Comparison of ENCODE assay signal across 8 cellular contexts in the genomic region with DNA sequence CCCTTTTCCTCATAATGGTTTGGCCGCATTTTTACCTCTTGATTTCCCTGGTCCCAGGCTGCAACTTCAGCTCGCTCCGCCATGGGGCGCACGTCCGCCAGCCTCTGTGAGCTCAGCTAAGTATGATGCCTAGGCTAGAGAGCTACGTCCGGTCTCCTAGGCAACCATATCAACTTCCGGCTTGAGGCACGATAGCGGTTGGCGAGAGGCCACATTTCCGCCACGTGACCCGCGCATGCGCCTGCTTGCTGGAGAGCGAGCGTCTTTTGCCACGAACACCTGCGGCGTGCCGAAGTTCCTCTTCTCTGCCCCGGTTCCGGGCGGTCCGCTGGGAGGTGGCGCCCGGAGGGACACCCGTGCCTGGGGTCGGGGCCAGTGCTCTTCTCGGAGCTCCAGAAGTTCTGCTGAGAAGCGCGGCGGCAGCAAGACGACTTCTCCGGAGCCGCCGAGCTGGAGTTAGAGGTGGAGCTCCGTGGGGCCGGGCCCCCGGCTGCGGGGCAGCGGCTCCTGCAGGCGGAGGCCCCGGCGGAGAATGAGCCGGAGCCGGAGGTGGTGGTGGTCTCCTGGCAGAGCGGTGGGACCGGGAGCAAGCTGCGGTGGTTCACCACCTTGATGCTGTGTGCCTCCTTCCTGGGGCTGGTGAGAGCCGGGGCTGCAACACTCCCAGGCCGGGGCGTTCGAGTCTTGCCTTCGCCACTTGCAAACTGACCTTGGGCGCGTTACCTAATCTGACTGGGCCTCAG.
DNase-seq lines count a peak whose midpoint lies in the region; ATAC-seq, FAIRE-seq and TF ChIP-seq lines count a peak whose summit lies in the region.

No MANE protein-coding gene starts in this region.

- H3K36me3 Mint-ChIP-seq in activated CD4-positive, alpha-beta T cell treated with anti-CD3 and anti-CD28 coated beads, Interleukin-2, amount 10 ng/mL, durations not matched to agents 7 days and 5 days (ENCODE audit: low read depth) = peaks cover 12% of the 10 kb centered on the region

- peaks cover 16% of the 10 kb centered on the region for H3K79me2 ChIP-seq in HepG2 (ENCODE audit: insufficient read depth, low read length)

- H3K9me3 ChIP-seq in HepG2 (ENCODE audit: low read length) = no peaks in the 10 kb centered on the region

- peak in 1 of 2 experiments; percentile 33; a peak in 1 of 4 replicates for TF ChIP-seq EP300 in HepG2 (IDR thresholded peaks at IDR 0.05; ENCODE audit: low read depth in 2 of 2, low read length in 2 of 2)
- TF ChIP-seq EP300 in HepG2 (CRISPR knock-in tag; IDR thresholded peaks at IDR 0.05; ENCODE audit: borderline replicate concordance) = peak; percentile 68

- peak overlapping the region; percentile 71 to 89 (median 86) for H3K4me3 ChIP-seq in HepG2 (replicated peaks in 1 of 3; ENCODE audit: insufficient read depth in 1 of 3, low read depth in 2 of 3, low read length in 3 of 3)

- peaks cover 4% of the 10 kb centered on the region for H3K27me3 Mint-ChIP-seq in activated CD4-positive, alpha-beta T cell treated with anti-CD3 and anti-CD28 coated beads, Interleukin-2, amount 10 ng/mL, durations not matched to agents 7 days and 5 days

- H3K4me1 ChIP-seq in HepG2 (ENCODE audit: insufficient read depth, low read length) = peaks cover 45% of the 10 kb centered on the region

- H3K27ac ChIP-seq in C4-2B (peak overlapping the region; percentile 74), HepG2 (ENCODE audit: extremely low read length, insufficient read depth, low read length) (peak overlapping the region; percentile 92)

- H3K4me3 Mint-ChIP-seq in activated CD4-positive, alpha-beta T cell treated with anti-CD3 and anti-CD28 coated beads, Interleukin-2, amount 10 ng/mL, durations not matched to agents 7 days and 5 days = peak overlapping the region; percentile 68

- CTCF ChIA-PET in activated CD4-positive, alpha-beta T cell treated with anti-CD3 and anti-CD28 coated beads, Interleukin-2, amount 10 ng/mL, durations not matched to agents 7 days and 5 days (lab: Charles Lee) = interaction anchor here (0.5 to 2.1 kb wide), 64 partner anchors 9 to 904 kb away, joined by 3 to 27 read pairs (median 4); a partner anchor contains a TSS
- CTCF ChIA-PET in HepG2 (lab: Yijun Ruan, JAX; ENCODE audit: low intra/inter-chr PET ratio, low total read pairs) = interaction anchor here (0.7 to 1.2 kb wide), 2 partner anchors 384 to 784 kb away, joined by 3 to 4 read pairs; no protein-coding TSS in a partner anchor

- H4K20me1 ChIP-seq in HepG2 (ENCODE audit: insufficient read depth, low read length) = no peaks in the 10 kb centered on the region

- POLR2A ChIA-PET in activated CD4-positive, alpha-beta T cell treated with anti-CD3 and anti-CD28 coated beads, Interleukin-2, amount 10 ng/mL, durations not matched to agents 7 days and 5 days (lab: Charles Lee) = interaction anchor here (0.5 to 1.2 kb wide), 5 partner anchors 80 to 276 kb away, joined by 3 to 4 read pairs (median 4); no protein-coding TSS in a partner anchor
- POLR2A ChIA-PET in HepG2 (lab: Yijun Ruan, JAX) = interaction anchor here (0.8 to 1.7 kb wide), 12 partner anchors 14 to 444 kb away, joined by 3 to 20 read pairs (median 4); a partner anchor contains a TSS

- intact Hi-C loops in HepG2 (cut with micrococcal nuclease; ENCODE audit: unreplicated experiment) = loop anchor here (1.0 to 5.0 kb wide), 2 partner anchors 172 to 383 kb away; a partner anchor contains a TSS

- TSS peak; percentile 65 for BruUV-seq in HepG2 (replicated peaks; lab: Mats Ljungman, UMichigan)

- H3K27ac Mint-ChIP-seq in activated CD4-positive, alpha-beta T cell treated with anti-CD3 and anti-CD28 coated beads, Interleukin-2, amount 10 ng/mL, durations not matched to agents 7 days and 5 days = peak overlapping the region; percentile 87

- TF ChIP-seq RAD21 in HepG2 (CRISPR knock-in tag; IDR thresholded peaks at IDR 0.05) = peak; percentile 84

- peak; percentile 74 for FAIRE-seq in HepG2 (lab: Jason Lieb, UNC)

- H3K4me1 Mint-ChIP-seq in activated CD4-positive, alpha-beta T cell treated with anti-CD3 and anti-CD28 coated beads, Interleukin-2, amount 10 ng/mL, durations not matched to agents 7 days and 5 days = peaks cover 33% of the 10 kb centered on the region

- DNase-seq in NCI-H526 (lab: John Stamatoyannopoulos, UW) = peak; percentile 99
- peak; percentile 99 for DNase-seq in activated CD4-positive, alpha-beta T cell treated with anti-CD3 and anti-CD28 coated beads, Interleukin-2, amount 10 ng/mL, durations not matched to agents 7 days and 5 days
- DNase-seq in dermis blood vessel endothelial cell = peak; percentile 100
- peak; percentile 98 for DNase-seq in HepG2 (ENCODE audit: low spot score)
- DNase-seq in stimulated activated CD4-positive, alpha-beta T cell treated with anti-CD3 and anti-CD28 coated beads, Interleukin-4, amount 100 ng/mL, for 1 hour = peak; percentile 99

- 0% methylated on average over 31 of the region's 59 CpGs for WGBS in HepG2 (ENCODE audit: low lambda C conversion rate)

- ATAC-seq in GM19324 (IDR thresholded peaks at IDR 0.05; ENCODE audit: low FRiP score, unreplicated experiment) (peak; percentile 99), HG03469 (IDR thresholded peaks at IDR 0.05; ENCODE audit: unreplicated experiment) (peak; percentile 98), HepG2 (peak; percentile 95)

- peaks cover 0 to 13% of the 10 kb centered on the region in 2 experiments; a peak in 1 of 5 replicates for H3K36me3 ChIP-seq in HepG2 (replicated peaks in 1 of 2; ENCODE audit: control insufficient read depth in 1 of 2, insufficient read depth in 2 of 2, low read length in 2 of 2)

- peak overlapping the region; percentile 88 for H3K4me2 ChIP-seq in HepG2 (ENCODE audit: low read depth, low read length)

- peak overlapping the region; percentile 86 for H3K9ac ChIP-seq in HepG2 (ENCODE audit: insufficient read depth, low read depth, low read length)

- TF ChIP-seq CTCF in C4-2B (conservative IDR thresholded peaks at IDR 0.05) = peak; percentile 94
- peak; percentile 98 for TF ChIP-seq CTCF in HepG2 (CRISPR knock-in tag; IDR thresholded peaks at IDR 0.05)

- TF ChIP-seq POLR2A in HepG2 (IDR thresholded peaks at IDR 0.05; ENCODE audit: insufficient read depth in 1 of 2, low read depth in 2 of 2, low read length in 2 of 2) = peak; percentile 69 to 91

- H3K27me3 ChIP-seq in HepG2 (ENCODE audit: control insufficient read depth in 1 of 2, insufficient read depth in 2 of 2, low read length in 2 of 2) = no peaks in the 10 kb centered on the region

- no peaks in the 10 kb centered on the region for H3K9me3 Mint-ChIP-seq in activated CD4-positive, alpha-beta T cell treated with anti-CD3 and anti-CD28 coated beads, Interleukin-2, amount 10 ng/mL, durations not matched to agents 7 days and 5 days

- in situ Hi-C loops in HepG2 (cut with HindIII; ENCODE audit: extremely low pct_ligation_motif_present, low pct_unique_long_range_greater_than_20kb) = no loop called here

- H2AFZ ChIP-seq in HepG2 (ENCODE audit: low read length) = peak overlapping the region; percentile 98

TF ChIP-seq in HepG2, 621 proteins besides CTCF, POLR2A, EP300 and RAD21 (continues in another document):
- TF ChIP-seq, protein P1, sequence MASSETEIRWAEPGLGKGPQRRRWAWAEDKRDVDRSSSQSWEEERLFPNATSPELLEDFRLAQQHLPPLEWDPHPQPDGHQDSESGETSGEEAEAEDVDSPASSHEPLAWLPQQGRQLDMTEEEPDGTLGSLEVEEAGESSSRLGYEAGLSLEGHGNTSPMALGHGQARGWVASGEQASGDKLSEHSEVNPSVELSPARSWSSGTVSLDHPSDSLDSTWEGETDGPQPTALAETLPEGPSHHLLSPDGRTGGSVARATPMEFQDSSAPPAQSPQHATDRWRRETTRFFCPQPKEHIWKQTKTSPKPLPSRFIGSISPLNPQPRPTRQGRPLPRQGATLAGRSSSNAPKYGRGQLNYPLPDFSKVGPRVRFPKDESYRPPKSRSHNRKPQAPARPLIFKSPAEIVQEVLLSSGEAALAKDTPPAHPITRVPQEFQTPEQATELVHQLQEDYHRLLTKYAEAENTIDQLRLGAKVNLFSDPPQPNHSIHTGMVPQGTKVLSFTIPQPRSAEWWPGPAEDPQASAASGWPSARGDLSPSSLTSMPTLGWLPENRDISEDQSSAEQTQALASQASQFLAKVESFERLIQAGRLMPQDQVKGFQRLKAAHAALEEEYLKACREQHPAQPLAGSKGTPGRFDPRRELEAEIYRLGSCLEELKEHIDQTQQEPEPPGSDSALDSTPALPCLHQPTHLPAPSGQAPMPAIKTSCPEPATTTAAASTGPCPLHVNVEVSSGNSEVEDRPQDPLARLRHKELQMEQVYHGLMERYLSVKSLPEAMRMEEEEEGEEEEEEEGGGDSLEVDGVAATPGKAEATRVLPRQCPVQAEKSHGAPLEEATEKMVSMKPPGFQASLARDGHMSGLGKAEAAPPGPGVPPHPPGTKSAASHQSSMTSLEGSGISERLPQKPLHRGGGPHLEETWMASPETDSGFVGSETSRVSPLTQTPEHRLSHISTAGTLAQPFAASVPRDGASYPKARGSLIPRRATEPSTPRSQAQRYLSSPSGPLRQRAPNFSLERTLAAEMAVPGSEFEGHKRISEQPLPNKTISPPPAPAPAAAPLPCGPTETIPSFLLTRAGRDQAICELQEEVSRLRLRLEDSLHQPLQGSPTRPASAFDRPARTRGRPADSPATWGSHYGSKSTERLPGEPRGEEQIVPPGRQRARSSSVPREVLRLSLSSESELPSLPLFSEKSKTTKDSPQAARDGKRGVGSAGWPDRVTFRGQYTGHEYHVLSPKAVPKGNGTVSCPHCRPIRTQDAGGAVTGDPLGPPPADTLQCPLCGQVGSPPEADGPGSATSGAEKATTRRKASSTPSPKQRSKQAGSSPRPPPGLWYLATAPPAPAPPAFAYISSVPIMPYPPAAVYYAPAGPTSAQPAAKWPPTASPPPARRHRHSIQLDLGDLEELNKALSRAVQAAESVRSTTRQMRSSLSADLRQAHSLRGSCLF (CRISPR knock-in tag; IDR thresholded peaks at IDR 0.05; ENCODE audit: borderline replicate concordance) = 0 out of 2 replicates have a peak, but pooled peaks have one; percentile 43
- TF ChIP-seq POLR2G (IDR thresholded peaks at IDR 0.05; ENCODE audit: low read depth, low read length) = peak; percentile 88
- TF ChIP-seq ZNF766 (CRISPR knock-in tag; IDR thresholded peaks at IDR 0.05; ENCODE audit: borderline replicate concordance) = 0 out of 2 replicates have a peak, but pooled peaks have one; percentile 64
- no peak for TF ChIP-seq ZBTB7A (CRISPR knock-in tag; IDR thresholded peaks at IDR 0.05)
- peak; percentile 69 for TF ChIP-seq BCL6 (CRISPR knock-in tag; IDR thresholded peaks at IDR 0.05)
- TF ChIP-seq ZNF383 (CRISPR knock-in tag; IDR thresholded peaks at IDR 0.05; ENCODE audit: borderline replicate concordance) = no peak
- TF ChIP-seq NFIC (IDR thresholded peaks at IDR 0.05; ENCODE audit: low read length) = no peak
- no peak for TF ChIP-seq ZKSCAN5 (CRISPR knock-in tag; IDR thresholded peaks at IDR 0.05)

Comparison
In these comparisons a context has a peak if more than half of its experiments do, and no peak if none do; other contexts are left out.
1. Peak in every context shown above with its lines: DNase-seq, ATAC-seq, H3K4me3 ChIP-seq and H3K27ac ChIP-seq.